Comparison of ENCODE assay signal across 8 cellular contexts in the genomic region with DNA sequence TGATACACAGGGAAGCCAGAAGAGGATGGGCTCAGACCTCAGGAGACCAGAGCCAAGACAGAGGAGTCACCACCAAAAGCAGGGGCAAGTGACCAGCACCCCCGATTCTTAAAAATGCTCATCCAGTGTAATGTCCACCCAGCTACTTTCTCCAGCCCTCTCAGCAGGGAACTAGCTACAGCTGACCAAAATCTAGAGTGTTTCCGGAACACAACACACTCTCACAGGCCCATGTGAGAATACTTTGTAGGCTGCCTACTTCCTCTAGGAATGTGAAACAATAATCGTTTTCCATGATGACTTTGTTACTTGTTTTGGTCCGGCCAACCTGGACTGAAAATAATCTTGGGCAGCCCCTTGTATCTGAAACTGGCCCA. TPM values are rescaled to one million over a fixed set of nuclear protein-coding genes. Genes with fewer than 3 reads are reported as not detected.
DNase-seq lines count a peak whose midpoint lies in the region; ATAC-seq and TF ChIP-seq lines count a peak whose summit lies in the region.

No MANE protein-coding gene starts in this region.

- H3K4me1 ChIP-seq in mammary epithelial cell (ENCODE audit: insufficient read depth, low read length) = peaks cover 67% of the 10 kb centered on the region

- H3K4me3 ChIP-seq in mammary epithelial cell (replicated peaks in 1 of 3; ENCODE audit: insufficient read depth in 1 of 3, low read depth in 2 of 3, low read length in 3 of 3) (no peak overlapping the region), neural cell (ENCODE audit: low read length) (peak overlapping the region; percentile 22)

- H3K79me2 ChIP-seq in mammary epithelial cell (ENCODE audit: insufficient read depth, low read length) = peaks cover 97% of the 10 kb centered on the region
- peaks cover 79% of the 10 kb centered on the region for H3K79me2 ChIP-seq in neural cell (replicated peaks; ENCODE audit: insufficient read depth, low read length)

- no peak overlapping the region for H3K4me3 Mint-ChIP-seq in activated CD8-positive, alpha-beta T cell treated with anti-CD3 and anti-CD28 coated beads for 36 hours

- H3K36me3 Mint-ChIP-seq in activated CD8-positive, alpha-beta T cell treated with anti-CD3 and anti-CD28 coated beads for 36 hours (ENCODE audit: low read depth) = peaks cover 5% of the 10 kb centered on the region

- POLR2A ChIA-PET in activated CD8-positive, alpha-beta T cell treated with anti-CD3 and anti-CD28 coated beads for 36 hours (lab: Charles Lee) = interaction anchor here (0.6 to 1.4 kb wide), 4 partner anchors 13 to 252 kb away, joined by 3 read pairs; no protein-coding TSS in a partner anchor

- no peaks in the 10 kb centered on the region for H3K27me3 ChIP-seq in mammary epithelial cell (ENCODE audit: insufficient read depth, low read length)
- H3K27me3 ChIP-seq in neural cell (ENCODE audit: insufficient read depth, low read depth, low read length) = no peaks in the 10 kb centered on the region

- ATAC-seq in GM18502 (IDR thresholded peaks at IDR 0.05; ENCODE audit: poor library complexity, unreplicated experiment) (peak; percentile 38), HG02884 (IDR thresholded peaks at IDR 0.05; ENCODE audit: unreplicated experiment) (peak; percentile 31)
- ATAC-seq in activated CD8-positive, alpha-beta T cell treated with anti-CD3 and anti-CD28 coated beads for 36 hours = no peak

- no peak for TF ChIP-seq RAD21 in neural cell (conservative IDR thresholded peaks at IDR 0.05)

- H4K20me1 ChIP-seq in mammary epithelial cell (ENCODE audit: insufficient read depth, low read length) (peaks cover 2% of the 10 kb centered on the region), neural cell (ENCODE audit: insufficient read depth) (no peaks in the 10 kb centered on the region)

- H2AFZ ChIP-seq in mammary epithelial cell (ENCODE audit: low read depth, low read length) = no peak overlapping the region
- no peak overlapping the region for H2AFZ ChIP-seq in neural cell (ENCODE audit: low read depth, low read length)

- H3K27me3 Mint-ChIP-seq in activated CD8-positive, alpha-beta T cell treated with anti-CD3 and anti-CD28 coated beads for 36 hours = no peaks in the 10 kb centered on the region

- peaks cover 57% of the 10 kb centered on the region for H3K4me1 Mint-ChIP-seq in activated CD8-positive, alpha-beta T cell treated with anti-CD3 and anti-CD28 coated beads for 36 hours (ENCODE audit: low read depth)

- H3K27ac ChIP-seq in mammary epithelial cell (ENCODE audit: insufficient read depth, low read depth, low read length) = peak overlapping the region; percentile 98
- H3K27ac ChIP-seq in neural cell (ENCODE audit: low read length) = peak overlapping the region; percentile 99

- H3K9me3 Mint-ChIP-seq in activated CD8-positive, alpha-beta T cell treated with anti-CD3 and anti-CD28 coated beads for 36 hours = no peaks in the 10 kb centered on the region

- TF ChIP-seq CTCF in mammary epithelial cell (conservative IDR thresholded peaks at IDR 0.05 in 1 of 2, IDR thresholded peaks at IDR 0.05 in 1 of 2; ENCODE audit: extremely low read depth in 1 of 2, insufficient read depth in 1 of 2, low read depth in 1 of 2, low read length in 2 of 2) (no peak), neural cell (IDR thresholded peaks at IDR 0.05; ENCODE audit: poor library complexity, severe bottlenecking) (no peak)
- no peak for TF ChIP-seq CTCF in activated CD8-positive, alpha-beta T cell treated with anti-CD3 and anti-CD28 coated beads for 36 hours (IDR thresholded peaks at IDR 0.05)

- H3K4me2 ChIP-seq in mammary epithelial cell (ENCODE audit: insufficient read depth, low read depth, low read length) (no peak overlapping the region), neural cell (ENCODE audit: low read length) (no peak overlapping the region)

- DNase-seq in mammary epithelial cell = no peak
- DNase-seq in kidney tubule cell (ENCODE audit: low spot score) = no peak
- DNase-seq in HK-2 (ENCODE audit: unreplicated experiment) = no peak
- no peak for DNase-seq in activated CD8-positive, alpha-beta T cell treated with anti-CD3 and anti-CD28 coated beads for 36 hours
- DNase-seq in activated effector memory CD4-positive, alpha-beta T cell treated with Interleukin-2 at 50 U/mL for 16 hours = no peak

- H3K9ac ChIP-seq in mammary epithelial cell (ENCODE audit: insufficient read depth, low read length) = no peak overlapping the region
- no peak overlapping the region for H3K9ac ChIP-seq in neural cell (ENCODE audit: low read length)

- in situ Hi-C loops in mammary epithelial cell (cut with MboI; ENCODE audit: low sequenced_read_pairs in 2 of 2) = loop anchor here (10.0 kb wide), 2 partner anchors 48 to 58 kb away; no protein-coding TSS in a partner anchor

- CTCF ChIA-PET in mammary epithelial cell (lab: Charles Lee; ENCODE audit: low non-redundant PET) = no interaction called here
- CTCF ChIA-PET in activated CD8-positive, alpha-beta T cell treated with anti-CD3 and anti-CD28 coated beads for 36 hours (lab: Charles Lee) = interaction anchor here (1.1 to 3.7 kb wide), 8 partner anchors 11 to 67 kb away, joined by 3 to 17 read pairs (median 5); a partner anchor contains a TSS

- H3F3A ChIP-seq in neural cell (ENCODE audit: insufficient read depth, low read length, poor library complexity, severe bottlenecking) = peaks cover 16% of the 10 kb centered on the region

- no peaks in the 10 kb centered on the region for H3K9me3 ChIP-seq in mammary epithelial cell (replicated peaks; ENCODE audit: insufficient read depth, low read length)
- no peaks in the 10 kb centered on the region for H3K9me3 ChIP-seq in neural cell (ENCODE audit: low read length)

- intact Hi-C loops in mammary epithelial cell (cut with micrococcal nuclease) = loop anchor here (5.0 kb wide), 1 partner anchor 211 kb away; no protein-coding TSS in a partner anchor
- intact Hi-C loops in activated CD8-positive, alpha-beta T cell treated with anti-CD3 and anti-CD28 coated beads for 36 hours (cut with micrococcal nuclease) = loop anchor here (10.0 kb wide), 1 partner anchor 58 kb away; no protein-coding TSS in a partner anchor

- WGBS in mammary epithelial cell (ENCODE audit: low coverage, missing lambda C conversion rate) = 81% methylated on average over 4 of the region's 4 CpGs

- dilution Hi-C loops in mammary epithelial cell (cut with HindIII; ENCODE audit: low sequenced_read_pairs) = loop anchor here (5.0 kb wide), 1 partner anchor 79 kb away; no protein-coding TSS in a partner anchor

- BruUV-seq in mammary epithelial cell (replicated peaks; lab: Mats Ljungman, UMichigan) = no TSS peak

- no peaks in the 10 kb centered on the region for H3K9me2 ChIP-seq in neural cell (ENCODE audit: insufficient read depth, low read length)

- H3K36me3 ChIP-seq in mammary epithelial cell (ENCODE audit: insufficient read depth, low read length) (no peaks in the 10 kb centered on the region), neural cell (ENCODE audit: insufficient read depth, low read length) (no peaks in the 10 kb centered on the region)

- H3K27ac Mint-ChIP-seq in activated CD8-positive, alpha-beta T cell treated with anti-CD3 and anti-CD28 coated beads for 36 hours = no peak overlapping the region

- TF ChIP-seq EP300 in neural cell (conservative IDR thresholded peaks at IDR 0.05; ENCODE audit: poor library complexity, severe bottlenecking) = no peak

TF ChIP-seq in neural cell, 6 proteins besides CTCF, POLR2A, EP300 and RAD21:
- no peak for TF ChIP-seq TAF1 (IDR thresholded peaks at IDR 0.05; ENCODE audit: low read depth)
- TF ChIP-seq EZH2 (IDR thresholded peaks at IDR 0.05; ENCODE audit: borderline replicate concordance, insufficient read depth, low read length, poor library complexity, severe bottlenecking) = no peak
- no peak for TF ChIP-seq SMC3 (conservative IDR thresholded peaks at IDR 0.05; ENCODE audit: poor library complexity)
- TF ChIP-seq POLR2AphosphoS5 (IDR thresholded peaks at IDR 0.05) = no peak
- TF ChIP-seq, protein P1, sequence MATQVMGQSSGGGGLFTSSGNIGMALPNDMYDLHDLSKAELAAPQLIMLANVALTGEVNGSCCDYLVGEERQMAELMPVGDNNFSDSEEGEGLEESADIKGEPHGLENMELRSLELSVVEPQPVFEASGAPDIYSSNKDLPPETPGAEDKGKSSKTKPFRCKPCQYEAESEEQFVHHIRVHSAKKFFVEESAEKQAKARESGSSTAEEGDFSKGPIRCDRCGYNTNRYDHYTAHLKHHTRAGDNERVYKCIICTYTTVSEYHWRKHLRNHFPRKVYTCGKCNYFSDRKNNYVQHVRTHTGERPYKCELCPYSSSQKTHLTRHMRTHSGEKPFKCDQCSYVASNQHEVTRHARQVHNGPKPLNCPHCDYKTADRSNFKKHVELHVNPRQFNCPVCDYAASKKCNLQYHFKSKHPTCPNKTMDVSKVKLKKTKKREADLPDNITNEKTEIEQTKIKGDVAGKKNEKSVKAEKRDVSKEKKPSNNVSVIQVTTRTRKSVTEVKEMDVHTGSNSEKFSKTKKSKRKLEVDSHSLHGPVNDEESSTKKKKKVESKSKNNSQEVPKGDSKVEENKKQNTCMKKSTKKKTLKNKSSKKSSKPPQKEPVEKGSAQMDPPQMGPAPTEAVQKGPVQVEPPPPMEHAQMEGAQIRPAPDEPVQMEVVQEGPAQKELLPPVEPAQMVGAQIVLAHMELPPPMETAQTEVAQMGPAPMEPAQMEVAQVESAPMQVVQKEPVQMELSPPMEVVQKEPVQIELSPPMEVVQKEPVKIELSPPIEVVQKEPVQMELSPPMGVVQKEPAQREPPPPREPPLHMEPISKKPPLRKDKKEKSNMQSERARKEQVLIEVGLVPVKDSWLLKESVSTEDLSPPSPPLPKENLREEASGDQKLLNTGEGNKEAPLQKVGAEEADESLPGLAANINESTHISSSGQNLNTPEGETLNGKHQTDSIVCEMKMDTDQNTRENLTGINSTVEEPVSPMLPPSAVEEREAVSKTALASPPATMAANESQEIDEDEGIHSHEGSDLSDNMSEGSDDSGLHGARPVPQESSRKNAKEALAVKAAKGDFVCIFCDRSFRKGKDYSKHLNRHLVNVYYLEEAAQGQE (IDR thresholded peaks at IDR 0.05; ENCODE audit: borderline replicate concordance) = no peak
- no peak for TF ChIP-seq MXI1 (conservative IDR thresholded peaks at IDR 0.05; ENCODE audit: poor library complexity, severe bottlenecking)

RNA-seq across cellular contexts. Expression of a gene that starts 14.5 kb away (rescaled TPM):
- total RNA-seq in mammary epithelial cell = 1,000 to 10,000 TPM in 1 of 2 donors, 100 to 1,000 TPM in 1; 655 to 1,757 TPM
- polyA plus RNA-seq in mammary epithelial cell (864 TPM), neural cell (651 and 700 TPM in 2 replicates)
- polyA minus RNA-seq in mammary epithelial cell (764 TPM), neural cell (597 and 644 TPM in 2 replicates)
- 100 to 1,000 TPM in 1 of 2 experiments, 10 to 100 TPM in 1; 94.2 to 101 TPM for total RNA-seq in activated CD8-positive, alpha-beta T cell treated with anti-CD3 and anti-CD28 coated beads for 36 hours

Comparison
In these comparisons a context has a peak if more than half of its experiments do, and no peak if none do; other contexts are left out.
1. RNA of a gene that starts 14.5 kb away (total RNA-seq): 655 to 1,757 TPM in mammary epithelial cell; 94.2 to 101 TPM in activated CD8-positive, alpha-beta T cell treated with anti-CD3 and anti-CD28 coated beads for 36 hours; every median in the first group is over 4 times any median in the second.